ENCODE assay signal across 8 cellular contexts in genomic region chr11:46308632-46309419, GRCh38. TPM values are rescaled to one million over a fixed set of nuclear protein-coding genes. Genes with fewer than 3 reads are reported as not detected.
DNase-seq lines count a peak whose midpoint lies in the region; ATAC-seq, FAIRE-seq and TF ChIP-seq lines count a peak whose summit lies in the region.

No MANE protein-coding gene starts in this region.

- no peaks in the 10 kb centered on the region for H3K9me2 ChIP-seq in Karpas-422 (replicated peaks; ENCODE audit: insufficient read depth, low read length)

- no peaks in the 10 kb centered on the region for H3K79me2 ChIP-seq in Karpas-422 (ENCODE audit: low read length)

- H3K36me3 Mint-ChIP-seq in activated naive CD4-positive, alpha-beta T cell treated with anti-CD3 and anti-CD28 coated beads, Interleukin-2, amount 50 U/mL, for 72 hours, result no peaks in the 10 kb centered on the region
- H3K36me3 Mint-ChIP-seq in progenitor cell of endocrine pancreas (ENCODE audit: insufficient read depth), result peaks cover 1% of the 10 kb centered on the region

- H3K4me1 Mint-ChIP-seq in progenitor cell of endocrine pancreas (ENCODE audit: low read depth), result peaks cover 10% of the 10 kb centered on the region

- H4K20me1 ChIP-seq in Karpas-422 (ENCODE audit: insufficient read depth, low read depth, low read length), result no peaks in the 10 kb centered on the region

- no peak overlapping the region for H3K9ac ChIP-seq in Karpas-422 (ENCODE audit: low read length)

- no peaks in the 10 kb centered on the region for H3K9me3 ChIP-seq in Karpas-422 (ENCODE audit: low read length)

- no peak overlapping the region for H3K4me3 ChIP-seq in Karpas-422 (ENCODE audit: low read length)

- no peaks in the 10 kb centered on the region for H3K27me3 Mint-ChIP-seq in progenitor cell of endocrine pancreas

- DNase-seq in A172 (ENCODE audit: low spot score), result peak; percentile 53
- DNase-seq in GM12892 (ENCODE audit: insufficient read length), result peak; percentile 75
- peak; percentile 87 for DNase-seq in Karpas-422
- peak; percentile 70 for DNase-seq in SKM-1 (lab: John Stamatoyannopoulos, UW; ENCODE audit: unreplicated experiment)
- DNase-seq in activated naive CD4-positive, alpha-beta T cell treated with anti-CD3 and anti-CD28 coated beads, Interleukin-2, amount 50 U/mL, for 72 hours (ENCODE audit: low spot score in 2 of 2), result peak; percentile 73 to 74
- peak; percentile 91 for DNase-seq in Right ventricle myocardium superior
- peak; percentile 62 for DNase-seq in progenitor cell of endocrine pancreas (ENCODE audit: low spot score, unreplicated experiment)

- no peak overlapping the region for H3K4me2 ChIP-seq in Karpas-422 (ENCODE audit: low read depth, low read length, poor library complexity, severe bottlenecking)

- ATAC-seq in activated naive CD4-positive, alpha-beta T cell treated with anti-CD3 and anti-CD28 coated beads, Interleukin-2, amount 50 U/mL, for 72 hours, result peak; percentile 83 to 88
- ATAC-seq in Right ventricle myocardium superior (ENCODE audit: poor library complexity), result peak; percentile 86
- ATAC-seq in HG03460 (IDR thresholded peaks at IDR 0.05; ENCODE audit: unreplicated experiment), result no peak

- no peak overlapping the region for H3K27ac Mint-ChIP-seq in activated naive CD4-positive, alpha-beta T cell treated with anti-CD3 and anti-CD28 coated beads, Interleukin-2, amount 50 U/mL, for 72 hours
- peak overlapping the region; percentile 45 for H3K27ac Mint-ChIP-seq in progenitor cell of endocrine pancreas

- TF ChIP-seq POLR2A in GM12892 (IDR thresholded peaks at IDR 0.05; ENCODE audit: low read depth, low read length), result no peak

- no peak overlapping the region for H3K27ac ChIP-seq in Karpas-422 (ENCODE audit: low read length)

- FAIRE-seq in GM12892 (lab: Jason Lieb, UNC), result peak; percentile 90

- no peaks in the 10 kb centered on the region for H3K27me3 ChIP-seq in Karpas-422 (ENCODE audit: low read length)

- peak; percentile 95 for TF ChIP-seq CTCF in progenitor cell of endocrine pancreas (IDR thresholded peaks at IDR 0.05; ENCODE audit: unreplicated experiment)

- peaks cover 25% of the 10 kb centered on the region for H3K4me1 ChIP-seq in Karpas-422 (ENCODE audit: low read length)

- no peaks in the 10 kb centered on the region for H3K9me3 Mint-ChIP-seq in activated naive CD4-positive, alpha-beta T cell treated with anti-CD3 and anti-CD28 coated beads, Interleukin-2, amount 50 U/mL, for 72 hours
- H3K9me3 Mint-ChIP-seq in progenitor cell of endocrine pancreas (ENCODE audit: low read depth), result no peaks in the 10 kb centered on the region

- intact Hi-C loops in Right ventricle myocardium superior (cut with DNase I), result loop anchor here (2.0 kb wide), 1 partner anchor 68 kb away; no protein-coding TSS in a partner anchor

- no peaks in the 10 kb centered on the region for H3K36me3 ChIP-seq in Karpas-422 (ENCODE audit: insufficient read depth, low read length)

- H3K4me3 Mint-ChIP-seq in progenitor cell of endocrine pancreas (ENCODE audit: low read depth), result no peak overlapping the region

- H2AFZ ChIP-seq in Karpas-422 (ENCODE audit: low read length), result no peak overlapping the region

RNA-seq across cellular contexts. Expression of gene CREB3L1, which starts 31.4 kb away (rescaled TPM):
- 7.5 and 15.4 TPM in 2 replicates for total RNA-seq in A172 (2014; rRNA removed; shearing (Covaris generic))
- 1.6 TPM for polyA plus RNA-seq in GM12892 (2012; ENCODE audit: missing spikeins)
- total RNA-seq in Karpas-422 (2014; rRNA removed; shearing (Covaris generic); ENCODE audit: low replicate concordance), result not detected in 2 replicates
- under 1 TPM; 0.14 to 0.61 TPM for total RNA-seq in activated naive CD4-positive, alpha-beta T cell treated with anti-CD3 and anti-CD28 coated beads, Interleukin-2, amount 50 U/mL, for 72 hours
- total RNA-seq in Right ventricle myocardium superior (69.2 TPM), progenitor cell of endocrine pancreas (9.5 and 9.6 TPM in 2 replicates)

RNA-seq across cellular contexts. Expression of gene DGKZ, which starts 38.4 kb away (rescaled TPM):
- total RNA-seq in A172 (2014; rRNA removed; shearing (Covaris generic)), result 88.1 and 89.0 TPM in 2 replicates
- polyA plus RNA-seq in GM12892 (2012; ENCODE audit: missing spikeins), result 11.6 TPM
- 59.4 and 106 TPM in 2 replicates for total RNA-seq in Karpas-422 (2014; rRNA removed; shearing (Covaris generic); ENCODE audit: low replicate concordance)
- total RNA-seq in activated naive CD4-positive, alpha-beta T cell treated with anti-CD3 and anti-CD28 coated beads, Interleukin-2, amount 50 U/mL, for 72 hours, result 100 to 1,000 TPM in 1 of 2 donors, 10 to 100 TPM in 1; 88.0 to 108 TPM
- total RNA-seq in Right ventricle myocardium superior (65.8 TPM), progenitor cell of endocrine pancreas (55.1 and 58.3 TPM in 2 replicates)
